In the genomic region with DNA sequence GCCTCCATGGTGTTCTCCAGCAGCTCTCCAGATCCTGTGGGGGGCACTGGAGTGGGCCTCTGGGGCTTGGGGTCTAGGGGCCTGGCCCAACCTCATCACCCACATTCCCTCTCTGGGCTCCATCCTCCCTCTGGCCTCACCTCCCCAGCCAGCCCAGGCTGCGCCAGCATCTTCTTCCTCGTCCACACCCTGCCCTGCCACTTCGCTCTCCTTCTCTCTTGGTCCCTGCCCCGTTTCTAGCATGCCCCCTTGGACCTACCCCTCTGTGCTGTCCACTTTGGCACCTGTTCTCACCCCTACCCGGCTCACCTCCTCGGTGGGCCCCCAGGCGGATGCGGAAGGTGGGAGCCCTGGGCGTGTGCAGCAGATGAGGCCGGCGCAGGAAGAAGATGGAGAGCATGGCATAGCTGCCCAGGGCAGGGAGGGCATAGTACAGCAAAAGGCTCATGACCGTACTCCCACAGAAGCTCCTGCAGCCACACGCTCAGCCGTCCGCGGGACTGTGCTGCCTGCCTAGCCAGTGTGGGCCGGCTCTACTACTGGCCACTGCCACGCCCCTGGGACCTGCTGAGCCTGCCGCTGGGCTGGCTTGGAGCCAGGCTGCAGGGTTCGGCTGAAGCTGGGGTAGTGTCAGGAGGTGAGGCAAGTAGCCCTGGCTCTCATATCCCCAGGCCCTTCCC, we compare ENCODE assay signal across 9 cellular contexts. TPM values are rescaled to one million over a fixed set of nuclear protein-coding genes. Genes with fewer than 3 reads are reported as not detected.
DNase-seq lines count a peak whose midpoint lies in the region; ATAC-seq, FAIRE-seq and TF ChIP-seq lines count a peak whose summit lies in the region.
"Had no signal": no experiment of that assay in that cellular context is flagged by ENCODE, and none has a peak within 500 bp of the region (broad histone marks: within the 10 kb centered on the region; RNA-seq: fewer than 3 reads in every experiment).

A gene with protein sequence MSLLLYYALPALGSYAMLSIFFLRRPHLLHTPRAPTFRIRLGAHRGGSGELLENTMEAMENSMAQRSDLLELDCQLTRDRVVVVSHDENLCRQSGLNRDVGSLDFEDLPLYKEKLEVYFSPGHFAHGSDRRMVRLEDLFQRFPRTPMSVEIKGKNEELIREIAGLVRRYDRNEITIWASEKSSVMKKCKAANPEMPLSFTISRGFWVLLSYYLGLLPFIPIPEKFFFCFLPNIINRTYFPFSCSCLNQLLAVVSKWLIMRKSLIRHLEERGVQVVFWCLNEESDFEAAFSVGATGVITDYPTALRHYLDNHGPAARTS (minus strand): TSS at position 507 of the 680 bp plus-strand sequence. CDS start 59 bp downstream, at position 448.

- no peak for ATAC-seq in GM19455 (IDR thresholded peaks at IDR 0.05; ENCODE audit: unreplicated experiment)

- DNase-seq in GM06990 (ENCODE audit: extremely low read depth, insufficient read length) (peak; percentile 31), RCC 7860 (ENCODE audit: low spot score) (peak; percentile 25), fibroblast of the aortic adventitia (ENCODE audit: low read depth) (peak; percentile 28), small intestine (peak; percentile 85), UCSD-AML1 (lab: John Stamatoyannopoulos, UW; ENCODE audit: unreplicated experiment) (no peak), GM13977 (ENCODE audit: low spot score) (no peak), SHP77 treated with DMSO at 0.1 percent for 48 hours (lab: John Stamatoyannopoulos, UW) (no peak)

- H3K9me3 ChIP-seq in small intestine (ENCODE audit: control insufficient read depth, low read depth), result no peaks in the 10 kb centered on the region

- 40 to 59% (median 42%) methylated on average over 18 to 20 of the region's 20 CpGs for WGBS in small intestine, 3 donors

- H3K27me3 ChIP-seq in GM06990 (replicated peaks; ENCODE audit: control insufficient read depth, insufficient read depth, low read length) (no peaks in the 10 kb centered on the region), small intestine (ENCODE audit: control insufficient read depth in 2 of 2, insufficient read depth in 2 of 2, low read length in 2 of 2) (no peaks in the 10 kb centered on the region)

- H3K4me3 ChIP-seq in GM06990 (replicated peaks; ENCODE audit: low read depth, low read length) (no peak within 1 kb of the TSS), fibroblast of the aortic adventitia (ENCODE audit: low read depth, low read length) (no peak within 1 kb of the TSS), small intestine (ENCODE audit: low read depth in 1 of 2, low read length in 2 of 2) (no peak within 1 kb of the TSS)
- H3K4me3 ChIP-seq: SK-N-MC had no signal

- H3K36me3 ChIP-seq in GM06990 (ENCODE audit: control insufficient read depth, insufficient read depth, low read length) (peaks cover 2% of the 10 kb centered on the region), small intestine (ENCODE audit: control insufficient read depth in 2 of 2, insufficient read depth in 2 of 2, low read length in 2 of 2) (peaks cover 12 to 28% of the 10 kb centered on the region in 2 donors)

- no peak for TF ChIP-seq CTCF in GM06990 (IDR thresholded peaks at IDR 0.05; ENCODE audit: insufficient read depth, low read length, poor library complexity, severe bottlenecking)
- no peak for TF ChIP-seq CTCF in fibroblast of the aortic adventitia (IDR thresholded peaks at IDR 0.05; ENCODE audit: insufficient read depth, low read length)
- TF ChIP-seq CTCF in GM13977 (IDR thresholded peaks at IDR 0.05; ENCODE audit: extremely low read depth, insufficient read depth, missing control alignments), result no peak

- peak within 1 kb of the TSS; percentile 60 to 76 for H3K27ac ChIP-seq in small intestine (ENCODE audit: low read depth in 1 of 2, low read length in 1 of 2)
- H3K27ac ChIP-seq: SK-N-MC had no signal

- peaks cover 3 to 10% of the 10 kb centered on the region in 2 donors for H3K4me1 ChIP-seq in small intestine (ENCODE audit: control insufficient read depth in 2 of 2, insufficient read depth in 1 of 2, low read depth in 1 of 2, low read length in 1 of 2)

- in situ Hi-C loops in GM13977 (cut with MboI; ENCODE audit: low pct_unique_long_range_greater_than_20kb, low sequenced_read_pairs, unreplicated experiment), result loop anchor here (25.0 kb wide), 2 partner anchors 299 to 499 kb away; a partner anchor contains a TSS

- FAIRE-seq in RCC 7860 (lab: Jason Lieb, UNC) (no peak), small intestine (lab: Jason Lieb, UNC) (no peak)

RNA-seq across cellular contexts. Expression of the gene that starts here (rescaled TPM):
- total RNA-seq in fibroblast of the aortic adventitia (ENCODE audit: low replicate concordance), result 1.5 TPM in 2 replicates
- polyA plus RNA-seq in small intestine, result 10 to 100 TPM; 13.2 to 23.9 (median 23.5) TPM

Comparison
In these comparisons a context has a peak if more than half of its experiments do, and no peak if none do; other contexts are left out.
1. DNase-seq: peak in GM06990 (single experiment), RCC 7860 (single experiment), fibroblast of the aortic adventitia (single experiment) and small intestine (single experiment); none in UCSD-AML1 (single experiment), GM13977 (single experiment) and SHP77 treated with DMSO at 0.1 percent for 48 hours (single experiment).